Comparison of ENCODE assay signal across 8 cellular contexts in the genomic region with DNA sequence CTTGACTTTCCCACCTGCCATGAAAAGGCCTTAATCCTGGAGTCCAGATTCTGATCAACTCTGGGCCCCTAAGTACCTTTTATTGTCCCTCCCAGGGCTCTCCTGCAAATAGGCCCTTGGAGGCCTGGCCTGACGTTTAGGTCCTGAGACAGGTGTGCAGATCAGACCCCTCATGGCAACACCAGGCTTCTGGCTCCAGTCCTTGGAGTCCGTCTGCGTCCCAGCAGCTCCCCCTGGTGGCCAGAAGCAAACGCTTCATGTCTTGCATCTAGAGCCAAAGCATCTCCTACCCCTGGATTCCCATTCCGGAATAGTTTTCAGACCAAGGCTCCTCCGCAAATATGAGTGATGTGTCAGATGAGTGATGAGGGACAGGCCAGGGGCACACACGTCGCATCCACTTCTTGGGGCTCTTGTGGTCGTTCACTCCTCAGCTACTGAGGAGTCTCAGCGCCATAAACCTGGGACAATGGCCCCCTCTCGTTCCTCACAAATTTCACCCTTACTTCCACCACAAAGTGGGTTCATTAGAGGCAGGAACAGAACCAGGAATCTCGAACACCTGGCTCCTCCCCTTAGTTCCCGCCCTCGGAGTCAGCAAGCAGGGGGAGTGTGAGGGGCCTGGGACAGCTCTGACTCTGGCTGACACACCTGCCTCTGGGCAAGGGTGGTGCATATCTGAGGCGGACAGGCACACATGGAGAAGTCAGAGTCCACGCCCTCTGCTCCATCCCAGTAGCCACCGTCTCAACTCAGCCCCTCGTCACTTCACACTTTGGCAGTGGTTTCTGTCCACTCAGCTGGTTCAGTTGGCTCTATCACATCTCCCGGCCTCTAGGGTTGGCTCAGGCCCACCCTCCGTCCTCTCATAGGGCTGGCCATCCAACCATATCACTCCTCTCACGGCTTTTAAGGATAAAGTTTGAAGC.
DNase-seq lines count a peak whose midpoint lies in the region; ATAC-seq and TF ChIP-seq lines count a peak whose summit lies in the region.

No MANE protein-coding gene starts in this region.

- BruUV-seq in OCI-LY7 (replicated peaks; lab: Mats Ljungman, UMichigan): no TSS peak

- no peak overlapping the region for H3K4me3 ChIP-seq in Jurkat, Clone E6-1 (ENCODE audit: low read length)
- no peak overlapping the region for H3K4me3 ChIP-seq in OCI-LY7 (ENCODE audit: low read depth, low read length, poor library complexity, severe bottlenecking)
- no peak overlapping the region for H3K4me3 ChIP-seq in epithelial cell of proximal tubule (ENCODE audit: low read depth, low read length)

- no peaks in the 10 kb centered on the region for H3K4me1 ChIP-seq in OCI-LY7 (ENCODE audit: insufficient read depth, low read length, poor library complexity, severe bottlenecking)

- no peak overlapping the region for H3K4me2 ChIP-seq in OCI-LY7 (ENCODE audit: low read length)

- CTCF ChIA-PET in OCI-LY7 (lab: Charles Lee; ENCODE audit: unreplicated experiment): interaction anchor here (0.6 kb wide), 1 partner anchor 777 kb away, joined by 3 read pairs; no protein-coding TSS in a partner anchor

- H3K27ac ChIP-seq in OCI-LY7 (ENCODE audit: low read depth, low read length, poor library complexity, severe bottlenecking): no peak overlapping the region

- no peaks in the 10 kb centered on the region for H3K36me3 ChIP-seq in OCI-LY7 (ENCODE audit: insufficient read depth, low read length)

- no peaks in the 10 kb centered on the region for H4K20me1 ChIP-seq in OCI-LY7 (ENCODE audit: insufficient read depth, low read length)

- H2AFZ ChIP-seq in OCI-LY7 (ENCODE audit: low read length): no peak overlapping the region

- ATAC-seq in GM21529 (IDR thresholded peaks at IDR 0.05; ENCODE audit: unreplicated experiment): no peak

- no peaks in the 10 kb centered on the region for H3K79me2 ChIP-seq in OCI-LY7 (ENCODE audit: insufficient read depth, low read depth, low read length)

- intact Hi-C loops in OCI-LY7 (cut with micrococcal nuclease; ENCODE audit: unreplicated experiment): loop anchor here (1.0 kb wide), 1 partner anchor 475 kb away; no protein-coding TSS in a partner anchor

- DNase-seq in GDM1 (lab: John Stamatoyannopoulos, UW) (peak; percentile 36), OCI-LY7 (ENCODE audit: low spot score) (peak; percentile 80), activated T-cell treated with anti-CD3 and anti-CD28 coated beads for 24 hours (ENCODE audit: low read depth) (peak; percentile 68), epithelial cell of proximal tubule (ENCODE audit: low read depth) (no peak), myocyte (ENCODE audit: low read depth) (peak; percentile 81)
- DNase-seq in Jurkat, Clone E6-1 (ENCODE audit: low read depth, low spot score): peak; percentile 58
- peak; percentile 90 for DNase-seq in stimulated activated CD8-positive, alpha-beta memory T cell treated with anti-CD3 and anti-CD28 coated beads, Interleukin-4, amount 100 ng/mL, for 48 hours

- H3K9me2 ChIP-seq in OCI-LY7 (ENCODE audit: insufficient read depth, low read length): no peaks in the 10 kb centered on the region

- peak; percentile 90 for TF ChIP-seq CTCF in OCI-LY7 (conservative IDR thresholded peaks at IDR 0.05; ENCODE audit: low read length)
- peak; percentile 99 for TF ChIP-seq CTCF in epithelial cell of proximal tubule (conservative IDR thresholded peaks at IDR 0.05; ENCODE audit: low read depth, low read length)

- POLR2A ChIA-PET in OCI-LY7 (lab: Charles Lee): no interaction called here

- no peaks in the 10 kb centered on the region for H3K9me3 ChIP-seq in OCI-LY7 (ENCODE audit: low read length)
